In the genomic region with DNA sequence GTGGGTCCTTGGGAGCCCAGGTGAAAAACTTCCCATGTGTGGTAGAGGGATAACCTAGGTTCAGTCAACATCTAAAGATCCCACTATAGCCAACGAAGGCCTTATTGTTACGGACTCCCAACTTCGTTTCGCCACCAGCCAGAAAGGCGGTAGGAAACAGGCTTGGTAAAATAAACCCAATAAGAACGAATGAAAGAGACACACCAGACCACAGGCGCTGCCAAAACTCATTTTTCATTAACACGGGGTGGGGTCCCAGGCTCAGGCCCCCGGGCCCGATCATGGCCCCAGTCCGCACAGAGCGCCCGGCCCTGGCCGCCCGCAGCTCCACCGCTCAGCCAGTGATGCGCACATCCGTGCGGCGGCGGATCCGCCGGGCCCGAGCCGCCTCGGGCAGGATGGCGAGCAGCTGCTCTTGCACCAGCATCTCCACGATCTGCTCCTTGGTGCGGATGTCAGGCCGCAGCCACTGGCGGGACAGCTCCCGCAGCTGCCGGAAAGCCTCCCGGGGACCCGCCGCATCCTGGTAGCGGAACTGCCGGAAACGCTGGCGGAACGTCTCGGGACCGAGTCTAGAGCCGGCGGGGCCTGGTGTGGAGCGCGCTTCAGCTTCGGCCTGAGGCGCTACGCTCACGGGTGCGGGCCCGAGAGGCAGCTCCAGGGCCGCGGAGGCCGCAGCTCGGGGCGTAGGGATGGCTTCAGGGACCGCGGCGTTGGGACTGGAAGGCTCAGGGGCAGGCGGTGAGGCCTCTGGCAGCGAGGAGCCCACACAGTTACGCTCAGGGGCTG, we compare ENCODE assay signal across 8 cellular contexts. TPM values are rescaled to one million over a fixed set of nuclear protein-coding genes. Genes with fewer than 3 reads are reported as not detected.
DNase-seq lines count a peak whose midpoint lies in the region; TF ChIP-seq lines count a peak whose summit lies in the region.

No MANE protein-coding gene starts in this region.

- peak overlapping the region; percentile 98 for H3K27ac Mint-ChIP-seq in HFFc6

- H3K4me3 ChIP-seq in GM12864 (ENCODE audit: low read depth, low read length), result peak overlapping the region; percentile 81

- H3K36me3 Mint-ChIP-seq in HFFc6 (ENCODE audit: low read depth), result peaks cover 7% of the 10 kb centered on the region; the same call in 1 of the 2 replicates

- H3K27me3 Mint-ChIP-seq in HFFc6 (ENCODE audit: insufficient read depth), result peaks cover 5% of the 10 kb centered on the region

- H3K4me3 Mint-ChIP-seq in HFFc6, result peak overlapping the region; percentile 100

- TF ChIP-seq CTCF in GM12864 (IDR thresholded peaks at IDR 0.05; ENCODE audit: low read depth, low read length, missing control alignments), result no peak
- TF ChIP-seq CTCF in HFFc6 (IDR thresholded peaks at IDR 0.05), result no peak

- no peaks in the 10 kb centered on the region for H3K9me3 Mint-ChIP-seq in HFFc6

- H3K4me1 Mint-ChIP-seq in HFFc6 (ENCODE audit: low read depth), result peaks cover 18% of the 10 kb centered on the region

- DNase-seq in GM12864 (ENCODE audit: low read depth) (no peak), HFFc6 (peak; percentile 35), NCI-H146 treated with DMSO at 0.1 percent for 48 hours (lab: John Stamatoyannopoulos, UW; ENCODE audit: unreplicated experiment) (peak; percentile 49), mesenteric fat pad (ENCODE audit: low spot score) (peak; percentile 94), GF-D8 (lab: John Stamatoyannopoulos, UW) (no peak)
- peak; percentile 87 for DNase-seq in activated CD8-positive, alpha-beta memory T cell treated with anti-CD3 and anti-CD28 coated beads for 24 hours
- peak; percentile 58 for DNase-seq in effector CD4-positive, alpha-beta T cell
- DNase-seq in stimulated activated CD8-positive, alpha-beta memory T cell treated with anti-CD3 and anti-CD28 coated beads, Interleukin-2, amount 100 ng/mL, for 48 hours (ENCODE audit: low read depth in 2 of 2), result peak; percentile 36 to 55

RNA-seq across cellular contexts. Expression of gene SCAND1, which starts 0.7 kb away (rescaled TPM):
- total RNA-seq in HFFc6 (2021; fragmentation: NEBNext Ultra II Directional; extraction: Animal tissue kit (Norgen Biotek cat#: 25700)), result 10 to 100 TPM; 76.7 to 97.0 (median 82.8) TPM
- 66.2 TPM for total RNA-seq in mesenteric fat pad

RNA-seq across cellular contexts. Expression of gene CNBD2, which starts 14.8 kb away (rescaled TPM):
- total RNA-seq in HFFc6 (2021; fragmentation: NEBNext Ultra II Directional; extraction: Animal tissue kit (Norgen Biotek cat#: 25700)), result 1 to 10 TPM; 1.4 to 2.9 (median 2.3) TPM
- total RNA-seq in mesenteric fat pad, result 2.9 TPM

Comparison
In these comparisons a context has a peak if more than half of its experiments do, and no peak if none do; other contexts are left out.
1. DNase-seq: peak in HFFc6 (single experiment), NCI-H146 treated with DMSO at 0.1 percent for 48 hours (single experiment), activated CD8-positive, alpha-beta memory T cell treated with anti-CD3 and anti-CD28 coated beads for 24 hours (single experiment), effector CD4-positive, alpha-beta T cell (single experiment), mesenteric fat pad (single experiment) and stimulated activated CD8-positive, alpha-beta memory T cell treated with anti-CD3 and anti-CD28 coated beads, Interleukin-2, amount 100 ng/mL, for 48 hours (2 of 2); none in GM12864 (single experiment) and GF-D8 (single experiment).